ENCODE assay signal across 18 cellular contexts in genomic region chr16:56736476-56736875, GRCh38.
"Had no signal": no experiment of that assay in that cellular context is flagged by ENCODE, and none has a peak within 500 bp of the region (broad histone marks: within the 10 kb centered on the region; RNA-seq: fewer than 3 reads in every experiment).

No MANE protein-coding gene starts in this region.

- DNase-seq: dorsolateral prefrontal cortex; effector CD8-positive, alpha-beta T cell; foreskin melanocyte; heart left ventricle; kidney glomerular epithelial cell; mesendoderm; naive B cell; posterior cingulate gyrus; right cardiac atrium; small intestine; stimulated activated CD4-positive, alpha-beta T cell treated with anti-CD3 and anti-CD28 coated beads, Interleukin-12 subunit alpha, Interleukin-12 subunit beta, amount 100 ng/mL, for 4 hours; stimulated activated naive CD8-positive, alpha-beta T cell treated with anti-CD3 and anti-CD28 coated beads, Interleukin-15, Interleukin-2, amounts not matched to agents 100 U/mL and 50 U/mL, for 24 hours; tibial artery; upper lobe of left lung; uterus had no signal

- H3K9me3 ChIP-seq: heart left ventricle, suprapubic skin, tibial artery, upper lobe of left lung, uterus had no signal

- H3K27ac ChIP-seq: coronary artery, dorsolateral prefrontal cortex, heart left ventricle, suprapubic skin, tibial artery, upper lobe of left lung, uterus had no signal

- H3K27me3 Mint-ChIP-seq: naive B cell had no signal

- H3K9me3 Mint-ChIP-seq: naive B cell, nephron had no signal

- H3K36me3 Mint-ChIP-seq: naive B cell had no signal

- H3K27ac Mint-ChIP-seq: nephron had no signal

- ATAC-seq: heart left ventricle; right cardiac atrium; stimulated activated naive CD8-positive, alpha-beta T cell treated with anti-CD3 and anti-CD28 coated beads, Interleukin-15, Interleukin-2, amounts not matched to agents 100 U/mL and 50 U/mL, for 24 hours had no signal

- H3K27me3 ChIP-seq: dorsolateral prefrontal cortex, heart left ventricle, suprapubic skin, tibial artery, upper lobe of left lung, uterus had no signal

- H3K4me1 Mint-ChIP-seq: nephron had no signal

- H3K4me1 ChIP-seq: tibial artery, uterus had no signal

- H3K4me3 Mint-ChIP-seq: nephron had no signal

- H3K4me3 ChIP-seq: coronary artery, dorsolateral prefrontal cortex, heart left ventricle, suprapubic skin, tibial artery, upper lobe of left lung, uterus had no signal

- H3K36me3 ChIP-seq: heart left ventricle, suprapubic skin, tibial artery, upper lobe of left lung, uterus had no signal
